6 cellular contexts compared by ENCODE assay signal in the genomic region with DNA sequence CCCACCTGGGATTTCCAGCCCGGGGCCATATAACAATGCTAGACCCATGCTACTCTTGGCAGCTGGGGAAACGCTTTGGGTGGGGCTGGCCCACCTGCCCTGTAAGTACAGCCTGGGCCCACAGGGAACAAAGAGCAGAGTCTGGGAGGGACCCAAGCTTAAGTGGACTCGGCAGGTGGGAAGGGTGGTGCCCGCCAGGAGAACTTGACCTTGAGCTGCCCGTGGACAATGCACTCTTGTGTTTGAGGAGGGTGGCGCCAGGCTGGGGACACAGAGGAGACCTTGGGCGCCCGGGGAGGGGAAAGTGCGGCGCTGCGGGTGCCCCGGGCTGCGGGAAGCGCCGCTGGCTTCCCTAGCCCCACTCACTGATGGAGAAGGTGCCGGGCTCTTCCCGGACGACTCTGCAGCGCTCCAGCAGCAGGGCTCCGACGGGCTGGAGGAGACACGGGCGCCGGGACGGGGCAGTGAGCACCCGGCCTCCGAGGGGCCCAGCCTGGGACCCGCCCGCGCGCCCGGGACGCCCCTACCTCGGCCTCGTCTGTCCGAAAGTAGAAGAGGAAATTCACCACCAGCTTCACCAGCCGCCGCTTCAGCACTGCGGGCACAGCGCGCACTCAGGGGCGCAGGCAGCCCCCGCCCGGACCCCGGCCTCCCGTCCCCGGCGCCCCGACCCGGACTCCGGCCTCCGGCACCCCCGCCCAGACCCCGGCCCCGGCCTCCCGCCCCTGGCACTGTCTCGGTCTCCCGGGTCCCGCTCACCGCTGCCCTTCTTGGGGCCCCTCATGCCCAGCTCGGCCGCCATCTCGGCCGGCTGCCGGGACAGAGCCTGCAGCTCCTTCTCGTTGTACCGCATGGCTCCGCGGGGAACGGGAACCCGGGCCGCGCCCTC. TPM values are rescaled to one million over a fixed set of nuclear protein-coding genes. Genes with fewer than 3 reads are reported as not detected.
DNase-seq lines count a peak whose midpoint lies in the region; ATAC-seq and TF ChIP-seq lines count a peak whose summit lies in the region.

No MANE protein-coding gene starts in this region.

- H3K4me1 ChIP-seq in SJSA1 (replicated peaks) (peaks cover 43% of the 10 kb centered on the region), hepatocyte (ENCODE audit: insufficient read depth) (peaks cover 41% of the 10 kb centered on the region), upper lobe of left lung (peaks cover 47 to 65% (median 49%) of the 10 kb centered on the region in 4 donors)

- TF ChIP-seq POLR2A in upper lobe of left lung (IDR thresholded peaks at IDR 0.05) = peak in 1 of 4 donors; percentile 22

- under 1% methylated on average over 45 of the region's 73 CpGs for WGBS in hepatocyte (ENCODE audit: low lambda C conversion rate, missing lambda C conversion rate)
- 1% methylated on average over 16 of the region's 73 CpGs; no CpG with 5 or more reads in 1 of the 2 donors for WGBS in upper lobe of left lung, 2 donors

- H3K36me3 ChIP-seq in SJSA1 (peaks cover 78% of the 10 kb centered on the region), hepatocyte (replicated peaks; ENCODE audit: insufficient read depth, low read depth) (no peaks in the 10 kb centered on the region), upper lobe of left lung (peaks cover 4 to 34% (median 25%) of the 10 kb centered on the region in 4 donors)

- peak overlapping the region; percentile 81 for H3K4me3 ChIP-seq in GM12875 (ENCODE audit: low read depth, low read length)
- H3K4me3 ChIP-seq in SJSA1 = peak overlapping the region; percentile 74
- peak overlapping the region; percentile 82 for H3K4me3 ChIP-seq in hepatocyte
- peak overlapping the region; percentile 77 to 97 (median 88) for H3K4me3 ChIP-seq in upper lobe of left lung

- no peak for TF ChIP-seq CTCF in GM12875 (IDR thresholded peaks at IDR 0.05; ENCODE audit: borderline replicate concordance, insufficient read depth, low read depth, low read length)
- no peak for TF ChIP-seq CTCF in hepatocyte (IDR thresholded peaks at IDR 0.05; ENCODE audit: poor library complexity)
- peak in 1 of 6 experiments; percentile 10 for TF ChIP-seq CTCF in upper lobe of left lung (IDR thresholded peaks at IDR 0.05)

- H3K9me2 ChIP-seq in hepatocyte (replicated peaks; ENCODE audit: insufficient read depth) = no peaks in the 10 kb centered on the region

- H3K9me3 ChIP-seq in SJSA1 (replicated peaks) = no peaks in the 10 kb centered on the region
- H3K9me3 ChIP-seq in hepatocyte (ENCODE audit: low read depth) = no peaks in the 10 kb centered on the region
- no peaks in the 10 kb centered on the region for H3K9me3 ChIP-seq in upper lobe of left lung

- no peak for TF ChIP-seq EP300 in upper lobe of left lung (IDR thresholded peaks at IDR 0.05)

- H3K27ac ChIP-seq in SJSA1 = peak overlapping the region; percentile 86
- peak overlapping the region; percentile 97 for H3K27ac ChIP-seq in hepatocyte
- peak overlapping the region; percentile 98 to 99 (median 98) for H3K27ac ChIP-seq in upper lobe of left lung

- peak overlapping the region; percentile 84 for H3K4me2 ChIP-seq in hepatocyte

- ATAC-seq in HG02885 (IDR thresholded peaks at IDR 0.05; ENCODE audit: poor library complexity, unreplicated experiment) (peak; percentile 14), upper lobe of left lung (ENCODE audit: low FRiP score in 2 of 2) (peak; percentile 4 to 5)

- peak in 1 of 2 experiments; percentile 48 for DNase-seq in SJSA1 (ENCODE audit: low read depth in 1 of 2, low spot score in 2 of 2)
- DNase-seq in hepatocyte (ENCODE audit: low spot score) = peak; percentile 80
- peak in 1 of 2 donors; percentile 74 for DNase-seq in upper lobe of left lung
- no peak for DNase-seq in iPS-NIHi7 (ENCODE audit: extremely low spot score)

- H2AFZ ChIP-seq in hepatocyte = peak overlapping the region; percentile 4

- H3K27me3 ChIP-seq in SJSA1 (replicated peaks) = no peaks in the 10 kb centered on the region
- H3K27me3 ChIP-seq in hepatocyte = no peaks in the 10 kb centered on the region
- no peaks in the 10 kb centered on the region for H3K27me3 ChIP-seq in upper lobe of left lung

- H3K79me2 ChIP-seq in hepatocyte = peaks cover 78% of the 10 kb centered on the region

- H4K20me1 ChIP-seq in hepatocyte (ENCODE audit: insufficient read depth, poor library complexity, severe bottlenecking) = peaks cover 25% of the 10 kb centered on the region

RNA-seq across cellular contexts. Expression of gene PLEKHJ1, which starts 0.5 kb away (rescaled TPM):
- total RNA-seq in SJSA1 (2014; rRNA removed; shearing (Covaris generic)) = 91.7 and 116 TPM in 2 replicates
- total RNA-seq in hepatocyte (142 and 165 TPM in 2 replicates), upper lobe of left lung (100 to 1,000 TPM in 2 of 6 donors, 10 to 100 TPM in 4; 67.2 to 114 (median 79.3) TPM)
- 190 and 207 TPM in 2 replicates for polyA plus RNA-seq in hepatocyte

RNA-seq across cellular contexts. Expression of gene SF3A2, which starts 1.0 kb away (rescaled TPM):
- total RNA-seq in SJSA1 (2014; rRNA removed; shearing (Covaris generic)) = 13.8 and 44.9 TPM in 2 replicates
- total RNA-seq in hepatocyte = 17.9 and 21.2 TPM in 2 replicates
- 75.3 and 81.1 TPM in 2 replicates for polyA plus RNA-seq in hepatocyte
- 100 to 1,000 TPM in 1 of 6 donors, 10 to 100 TPM in 5; 39.8 to 104 (median 70.7) TPM for total RNA-seq in upper lobe of left lung

RNA-seq across cellular contexts. Expression of gene AMH, which starts 13.5 kb away (rescaled TPM):
- total RNA-seq in SJSA1 (2014; rRNA removed; shearing (Covaris generic)) = 0.58 TPM in 1 of 2 replicates, not detected in the other
- total RNA-seq in hepatocyte (3.9 and 8.2 TPM in 2 replicates), upper lobe of left lung (1 to 10 TPM; 1.1 to 6.3 (median 3.2) TPM)
- polyA plus RNA-seq in hepatocyte = 20.9 and 22.3 TPM in 2 replicates

RNA-seq across cellular contexts. Expression of gene JSRP1, which starts 20.6 kb away (rescaled TPM):
- total RNA-seq in SJSA1 (2014; rRNA removed; shearing (Covaris generic)) = not detected in 2 replicates
- total RNA-seq in hepatocyte (0.30 TPM in 1 of 2 replicates, not detected in the other), upper lobe of left lung (1 to 10 TPM in 3 of 6 donors, not detected in 3; 1.2 to 3.7 (median 1.7) TPM)
- polyA plus RNA-seq in hepatocyte = 0.91 and 0.93 TPM in 2 replicates

RNA-seq across cellular contexts. Expression of gene PEAK3, which starts 46.3 kb away (rescaled TPM):
- total RNA-seq in SJSA1 (2014; rRNA removed; shearing (Covaris generic)) = not detected in 2 replicates
- total RNA-seq in hepatocyte = not detected in 2 replicates
- polyA plus RNA-seq in hepatocyte = 0.15 and 0.57 TPM in 2 replicates
- 1 to 10 TPM; 2.4 to 8.6 (median 4.6) TPM for total RNA-seq in upper lobe of left lung
